Comparison of ENCODE assay signal across 8 cellular contexts in the genomic region with DNA sequence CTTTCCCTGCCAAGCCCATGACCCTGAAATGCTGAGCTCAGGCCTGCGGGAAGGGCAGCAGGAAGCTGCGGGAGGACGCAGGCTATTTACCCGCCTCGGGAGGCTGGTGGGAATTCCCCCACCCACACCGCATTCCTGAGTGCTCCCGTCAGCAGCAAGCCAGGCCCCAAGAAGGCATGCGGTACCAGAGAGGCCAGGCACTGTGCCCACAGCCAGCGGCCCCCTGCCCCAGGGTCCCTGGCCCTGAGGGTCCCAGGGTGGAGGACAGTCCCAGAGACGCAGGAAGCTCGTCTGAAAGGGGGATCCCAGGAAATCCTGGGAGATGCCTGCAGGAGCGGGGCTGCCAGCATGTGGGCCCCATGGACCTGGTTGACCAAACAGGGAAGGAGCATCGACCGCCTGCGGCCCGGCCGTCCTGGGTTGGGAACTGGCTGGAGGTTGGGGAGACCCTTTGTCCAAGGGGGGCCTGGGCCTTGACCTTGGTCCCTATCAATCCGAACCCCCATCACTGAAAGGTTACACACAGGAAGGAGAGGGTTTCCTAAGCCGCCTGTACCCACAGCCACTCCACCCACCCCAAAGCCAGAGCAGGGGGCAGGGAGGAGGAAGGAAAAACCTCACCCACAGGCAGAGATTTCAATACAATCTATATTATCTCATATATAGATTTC. TPM values are rescaled to one million over a fixed set of nuclear protein-coding genes. Genes with fewer than 3 reads are reported as not detected.
A peak's percentile ranks its signal among the peaks of the same experiment; 100 is the strongest.
DNase-seq lines count a peak whose midpoint lies in the region; ATAC-seq and TF ChIP-seq lines count a peak whose summit lies in the region.

No MANE protein-coding gene starts in this region.

- intact Hi-C loops in gastrocnemius medialis (cut with DNase I; ENCODE audit: low total_unique reads), result no loop called here

- H3K4me1 ChIP-seq in right atrium auricular region (peaks cover 0 to 45% of the 10 kb centered on the region in 2 donors), gastrocnemius medialis (peaks cover 24 to 29% of the 10 kb centered on the region in 2 donors)

- no peaks in the 10 kb centered on the region for H3K27me3 ChIP-seq in right atrium auricular region
- no peaks in the 10 kb centered on the region for H3K27me3 ChIP-seq in gastrocnemius medialis

- H3K27ac ChIP-seq in right atrium auricular region, result peak overlapping the region; percentile 88 to 91
- H3K27ac ChIP-seq in gastrocnemius medialis, result peak overlapping the region; percentile 72 to 79 (median 73)

- TF ChIP-seq CTCF in right atrium auricular region (IDR thresholded peaks at IDR 0.05) (no peak), gastrocnemius medialis (IDR thresholded peaks at IDR 0.05 in 4 of 5, conservative IDR thresholded peaks at IDR 0.05 in 1 of 5) (no peak)

- H3K9me3 ChIP-seq in right atrium auricular region (no peaks in the 10 kb centered on the region), gastrocnemius medialis (no peaks in the 10 kb centered on the region)

- peak; percentile 31 to 32 for TF ChIP-seq POLR2A in gastrocnemius medialis (IDR thresholded peaks at IDR 0.05)

- peak; percentile 38 to 50 for ATAC-seq in gastrocnemius medialis
- ATAC-seq in HG03159 (IDR thresholded peaks at IDR 0.05; ENCODE audit: unreplicated experiment), result no peak
- ATAC-seq in HG02852 (IDR thresholded peaks at IDR 0.05; ENCODE audit: unreplicated experiment), result no peak

- in situ Hi-C loops in gastrocnemius medialis (cut with MboI; ENCODE audit: low sequenced_read_pairs in 4 of 4), result no loop called here

- H3K4me3 ChIP-seq in right atrium auricular region, result no peak overlapping the region
- H3K4me3 ChIP-seq in gastrocnemius medialis, result no peak overlapping the region

- peak; percentile 67 for DNase-seq in activated naive CD4-positive, alpha-beta T cell treated with Interleukin-2 at 50 U/mL for 16 hours
- DNase-seq in activated naive CD4-positive, alpha-beta T cell (lab: John Stamatoyannopoulos, UW), result no peak
- peak; percentile 65 for DNase-seq in amniotic stem cell (lab: John Stamatoyannopoulos, UW)
- peak; percentile 87 for DNase-seq in right atrium auricular region (ENCODE audit: low spot score)
- peak; percentile 49 to 61 for DNase-seq in gastrocnemius medialis
- no peak for DNase-seq in NOMO-1 treated with DMSO at 0.1 percent for 48 hours (lab: John Stamatoyannopoulos, UW; ENCODE audit: unreplicated experiment)

- H3K36me3 ChIP-seq in right atrium auricular region, result peaks cover 16% of the 10 kb centered on the region
- peaks cover 0 to 34% of the 10 kb centered on the region in 2 donors for H3K36me3 ChIP-seq in gastrocnemius medialis

RNA-seq across cellular contexts. Expression of gene MAFF, which starts 17.0 kb away (rescaled TPM):
- 10 to 100 TPM; 24.8 to 43.5 TPM for total RNA-seq in right atrium auricular region
- 100 to 1,000 TPM in 1 of 4 donors, 10 to 100 TPM in 3; 19.3 to 448 (median 33.4) TPM for total RNA-seq in gastrocnemius medialis

RNA-seq across cellular contexts. Expression of gene PLA2G6, which starts 37.2 kb away (rescaled TPM):
- total RNA-seq in right atrium auricular region, result 10 to 100 TPM in 1 of 2 donors, 1 to 10 TPM in 1; 9.0 to 15.6 TPM
- 10 to 100 TPM in 2 of 4 donors, 1 to 10 TPM in 2; 9.1 to 19.5 (median 12.1) TPM for total RNA-seq in gastrocnemius medialis

RNA-seq across cellular contexts. Expression of gene TMEM184B, which starts 54.0 kb away (rescaled TPM):
- 10 to 100 TPM; 51.2 to 76.1 TPM for total RNA-seq in right atrium auricular region
- 10 to 100 TPM; 25.4 to 40.7 (median 31.2) TPM for total RNA-seq in gastrocnemius medialis

Comparison
In these comparisons a context has a peak if more than half of its experiments do, and no peak if none do; other contexts are left out.
1. DNase-seq: peak in activated naive CD4-positive, alpha-beta T cell treated with Interleukin-2 at 50 U/mL for 16 hours (single experiment), amniotic stem cell (single experiment), right atrium auricular region (single experiment) and gastrocnemius medialis (2 of 2); none in activated naive CD4-positive, alpha-beta T cell (0 of 4) and NOMO-1 treated with DMSO at 0.1 percent for 48 hours (single experiment).
2. ATAC-seq: peak in gastrocnemius medialis (2 of 2); none in HG03159 (single experiment) and HG02852 (single experiment).